ENCODE assay signal across 1 cellular context in the genomic region with DNA sequence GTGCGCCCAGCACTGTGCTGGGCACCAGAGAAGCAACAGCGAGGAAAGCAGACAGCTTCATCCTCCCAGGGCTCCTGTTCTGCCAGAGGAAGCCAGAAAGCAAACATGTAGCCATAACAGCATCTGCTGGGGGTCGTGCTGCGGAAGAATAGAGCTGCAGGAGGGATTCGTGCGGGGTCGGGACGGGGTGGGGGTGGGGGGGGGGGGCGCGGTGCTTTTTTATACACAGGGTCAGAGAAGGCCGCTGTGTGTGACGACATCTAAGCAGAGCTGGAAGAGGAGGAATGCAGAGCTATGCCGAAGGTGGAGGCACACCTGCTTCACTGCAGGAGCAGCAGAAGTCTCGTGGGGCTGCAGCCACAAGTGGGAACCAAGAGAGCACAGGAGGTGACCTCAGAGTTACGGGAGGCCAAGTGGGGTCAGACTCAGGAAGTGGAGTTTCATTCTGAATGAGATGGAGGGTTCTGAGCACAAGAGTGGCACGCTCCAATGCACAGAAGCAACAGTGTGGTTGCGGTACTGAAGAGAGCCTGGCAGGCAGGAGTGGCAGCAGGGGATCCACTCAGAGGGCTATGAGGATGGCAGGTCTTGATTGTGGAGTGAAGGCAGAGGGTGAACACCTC.
A peak's percentile ranks its signal among the peaks of the same experiment; 100 is the strongest.
TF ChIP-seq lines count a peak whose summit lies in the region.

No MANE protein-coding gene starts in this region.

TF ChIP-seq in GM12878, 131 proteins besides CTCF, POLR2A, EP300 and RAD21 (continued from another document):
- TF ChIP-seq SMAD5 (IDR thresholded peaks at IDR 0.05; ENCODE audit: low read depth) (no peak), POLR2AphosphoS2 (IDR thresholded peaks at IDR 0.05; ENCODE audit: low read depth, low read length) (no peak), IKZF1 (conservative IDR thresholded peaks at IDR 0.05) (peak; percentile 95), ATF7 (IDR thresholded peaks at IDR 0.05; ENCODE audit: low read depth) (peak; percentile 96), ZZZ3 (IDR thresholded peaks at IDR 0.05; ENCODE audit: control insufficient read depth, insufficient read length, low read depth) (no peak), HDAC6 (IDR thresholded peaks at IDR 0.05; ENCODE audit: unreplicated experiment) (no peak), TCF3 (IDR thresholded peaks at IDR 0.05; ENCODE audit: borderline replicate concordance, insufficient read depth, low read depth, low read length) (peak; percentile 89), BHLHE40 (IDR thresholded peaks at IDR 0.05; ENCODE audit: borderline replicate concordance in 1 of 2, low read depth in 2 of 2, low read length in 1 of 2) (peak; percentile 97 to 99), ZBTB33 (IDR thresholded peaks at IDR 0.05) (no peak), EZH2 (IDR thresholded peaks at IDR 0.05; ENCODE audit: borderline replicate concordance, control insufficient read depth, low read depth, low read length) (no peak), E4F1 (IDR thresholded peaks at IDR 0.05; ENCODE audit: borderline replicate concordance, partially characterized antibody) (no peak), NRF1 (conservative IDR thresholded peaks at IDR 0.05; ENCODE audit: low read depth, low read length) (no peak), ZNF622 (IDR thresholded peaks at IDR 0.05) (no peak), TCF7 (IDR thresholded peaks at IDR 0.05; ENCODE audit: borderline replicate concordance) (0 out of 2 replicates have a peak, but pooled peaks have one; percentile 75), CBX3 (IDR thresholded peaks at IDR 0.05; ENCODE audit: borderline replicate concordance, low read depth) (no peak), RAD51 (IDR thresholded peaks at IDR 0.05) (no peak), SUPT20H (IDR thresholded peaks at IDR 0.05; ENCODE audit: borderline replicate concordance, control insufficient read depth, low read depth, low read length) (no peak), HDGF (IDR thresholded peaks at IDR 0.05) (no peak; the same call in 1 of the 2 replicates), CREM (IDR thresholded peaks at IDR 0.05; ENCODE audit: low read depth) (peak; percentile 98), ZNF207 (IDR thresholded peaks at IDR 0.05; ENCODE audit: borderline replicate concordance) (no peak), SMARCA5 (IDR thresholded peaks at IDR 0.05) (no peak), ASH2L (IDR thresholded peaks at IDR 0.05; ENCODE audit: borderline replicate concordance, low read depth) (no peak), POLR2AphosphoS5 (IDR thresholded peaks at IDR 0.05; ENCODE audit: low read length) (no peak), FOXM1 (IDR thresholded peaks at IDR 0.05; ENCODE audit: low read depth, low read length) (peak; percentile 99)
- TF ChIP-seq, protein P1, sequence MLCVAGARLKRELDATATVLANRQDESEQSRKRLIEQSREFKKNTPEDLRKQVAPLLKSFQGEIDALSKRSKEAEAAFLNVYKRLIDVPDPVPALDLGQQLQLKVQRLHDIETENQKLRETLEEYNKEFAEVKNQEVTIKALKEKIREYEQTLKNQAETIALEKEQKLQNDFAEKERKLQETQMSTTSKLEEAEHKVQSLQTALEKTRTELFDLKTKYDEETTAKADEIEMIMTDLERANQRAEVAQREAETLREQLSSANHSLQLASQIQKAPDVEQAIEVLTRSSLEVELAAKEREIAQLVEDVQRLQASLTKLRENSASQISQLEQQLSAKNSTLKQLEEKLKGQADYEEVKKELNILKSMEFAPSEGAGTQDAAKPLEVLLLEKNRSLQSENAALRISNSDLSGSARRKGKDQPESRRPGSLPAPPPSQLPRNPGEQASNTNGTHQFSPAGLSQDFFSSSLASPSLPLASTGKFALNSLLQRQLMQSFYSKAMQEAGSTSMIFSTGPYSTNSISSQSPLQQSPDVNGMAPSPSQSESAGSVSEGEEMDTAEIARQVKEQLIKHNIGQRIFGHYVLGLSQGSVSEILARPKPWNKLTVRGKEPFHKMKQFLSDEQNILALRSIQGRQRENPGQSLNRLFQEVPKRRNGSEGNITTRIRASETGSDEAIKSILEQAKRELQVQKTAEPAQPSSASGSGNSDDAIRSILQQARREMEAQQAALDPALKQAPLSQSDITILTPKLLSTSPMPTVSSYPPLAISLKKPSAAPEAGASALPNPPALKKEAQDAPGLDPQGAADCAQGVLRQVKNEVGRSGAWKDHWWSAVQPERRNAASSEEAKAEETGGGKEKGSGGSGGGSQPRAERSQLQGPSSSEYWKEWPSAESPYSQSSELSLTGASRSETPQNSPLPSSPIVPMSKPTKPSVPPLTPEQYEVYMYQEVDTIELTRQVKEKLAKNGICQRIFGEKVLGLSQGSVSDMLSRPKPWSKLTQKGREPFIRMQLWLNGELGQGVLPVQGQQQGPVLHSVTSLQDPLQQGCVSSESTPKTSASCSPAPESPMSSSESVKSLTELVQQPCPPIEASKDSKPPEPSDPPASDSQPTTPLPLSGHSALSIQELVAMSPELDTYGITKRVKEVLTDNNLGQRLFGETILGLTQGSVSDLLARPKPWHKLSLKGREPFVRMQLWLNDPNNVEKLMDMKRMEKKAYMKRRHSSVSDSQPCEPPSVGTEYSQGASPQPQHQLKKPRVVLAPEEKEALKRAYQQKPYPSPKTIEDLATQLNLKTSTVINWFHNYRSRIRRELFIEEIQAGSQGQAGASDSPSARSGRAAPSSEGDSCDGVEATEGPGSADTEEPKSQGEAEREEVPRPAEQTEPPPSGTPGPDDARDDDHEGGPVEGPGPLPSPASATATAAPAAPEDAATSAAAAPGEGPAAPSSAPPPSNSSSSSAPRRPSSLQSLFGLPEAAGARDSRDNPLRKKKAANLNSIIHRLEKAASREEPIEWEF (IDR thresholded peaks at IDR 0.05; ENCODE audit: insufficient replicate concordance, low read depth, low read length): no peak
